Comparison of ENCODE assay signal across 20 cellular contexts in the genomic region with DNA sequence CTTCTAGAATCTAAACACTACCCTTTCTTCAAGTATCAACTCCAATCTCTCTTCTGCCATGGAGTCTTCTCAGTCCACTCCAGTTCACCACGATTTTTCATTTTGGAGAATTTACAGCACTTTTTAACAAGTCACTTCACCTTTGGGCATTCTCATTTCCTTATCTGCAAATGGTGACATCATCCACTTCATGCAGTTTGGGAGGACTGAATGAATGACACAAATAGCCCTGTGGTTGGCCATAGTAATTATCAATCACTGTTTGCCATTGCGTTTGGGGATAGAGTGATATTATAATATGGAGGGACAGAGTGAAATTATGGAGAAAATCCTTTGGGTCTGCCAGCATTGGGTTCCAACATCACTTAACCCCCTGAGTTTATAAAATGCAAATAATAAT. TPM values are rescaled to one million over a fixed set of nuclear protein-coding genes. Genes with fewer than 3 reads are reported as not detected.
DNase-seq lines count a peak whose midpoint lies in the region; ATAC-seq, FAIRE-seq and TF ChIP-seq lines count a peak whose summit lies in the region.
"Had no signal": no experiment of that assay in that cellular context is flagged by ENCODE, and none has a peak within 500 bp of the region (broad histone marks: within the 10 kb centered on the region; RNA-seq: fewer than 3 reads in every experiment).

No MANE protein-coding gene starts in this region.

- H3K36me3 ChIP-seq in K562 (ENCODE audit: control insufficient read depth, insufficient read depth, low read length) (no peaks in the 10 kb centered on the region), spleen (no peaks in the 10 kb centered on the region)
- H3K36me3 ChIP-seq: esophagus muscularis mucosa, MG63, neutrophil had no signal

- in situ Hi-C loops in K562 (cut with MboI) (no loop called here), G401 (cut with HindIII; ENCODE audit: low sequenced_read_pairs) (no loop called here)

- ATAC-seq in GM19351 (IDR thresholded peaks at IDR 0.05; ENCODE audit: unreplicated experiment): peak; percentile 70
- ATAC-seq in K562: no peak
- ATAC-seq: activated CD8-positive, alpha-beta T cell treated with anti-CD3 and anti-CD28 coated beads for 36 hours; activated naive CD4-positive, alpha-beta T cell treated with anti-CD3 and anti-CD28 coated beads, Interleukin-2, amount 50 U/mL, for 72 hours had no signal

- BruUV-seq in K562 (replicated peaks; lab: Mats Ljungman, UMichigan): no TSS peak

- POLR2A ChIA-PET in K562 (lab: Yijun Ruan, JAX): no interaction called here

- DNase-seq in M059J (ENCODE audit: low read depth) (peak; percentile 73), K562 (ENCODE audit: extremely low read depth in 1 of 4, low spot score in 3 of 4) (no peak), spleen (no peak), G401 (ENCODE audit: low spot score) (no peak), NCI-H2107 treated with DMSO at 0.1 percent for 48 hours (lab: John Stamatoyannopoulos, UW; ENCODE audit: unreplicated experiment) (no peak)
- DNase-seq in stimulated activated CD4-positive, alpha-beta T cell treated with anti-CD3 and anti-CD28 coated beads, Interleukin-2, amount 100 ng/mL, for 48 hours: no peak
- DNase-seq in activated CD4-positive, alpha-beta T cell treated with anti-CD3 and anti-CD28 coated beads for 48 hours: no peak
- DNase-seq: activated CD8-positive, alpha-beta T cell treated with anti-CD3 and anti-CD28 coated beads for 36 hours; activated T-cell treated with anti-CD3 and anti-CD28 coated beads, Interleukin-2, amount 50 U/mL, for 24 hours; MG63; NCI-H1694 treated with DMSO at 0.1 percent for 48 hours; SHP77; stimulated activated naive CD4-positive, alpha-beta T cell treated with Interleukin-2 at 50 U/mL for 16 hours had no signal

- no peak for TF ChIP-seq CTCF in K562 (IDR thresholded peaks at IDR 0.05 in 2 of 3, conservative IDR thresholded peaks at IDR 0.05 in 1 of 3; ENCODE audit: insufficient read depth in 2 of 3, low read depth in 1 of 3, low read length in 3 of 3)
- no peak for TF ChIP-seq CTCF in spleen (IDR thresholded peaks at IDR 0.05 in 8 of 11, conservative IDR thresholded peaks at IDR 0.05 in 3 of 11)

- H3K79me2 ChIP-seq in K562 (ENCODE audit: control insufficient read depth, insufficient read depth, low read length): no peaks in the 10 kb centered on the region

- H3K27ac ChIP-seq in K562 (ENCODE audit: extremely low read depth, low read depth, low read length): no peak overlapping the region
- peak overlapping the region; percentile 31 to 74 (median 60) for H3K27ac ChIP-seq in spleen
- H3K27ac ChIP-seq: esophagus muscularis mucosa, neutrophil had no signal

- intact Hi-C loops in K562 (cut with micrococcal nuclease) (no loop called here), spleen (cut with DNase I; ENCODE audit: low total_unique reads) (no loop called here)

- H4K20me1 ChIP-seq in K562 (replicated peaks; ENCODE audit: control insufficient read depth, insufficient read depth, low read length): no peaks in the 10 kb centered on the region

- CTCF ChIA-PET in K562 (lab: Yijun Ruan, JAX; ENCODE audit: low intra/inter-chr PET ratio): no interaction called here

- H3K9me3 ChIP-seq in K562 (replicated peaks; ENCODE audit: control insufficient read depth, insufficient read depth, low read depth, low read length): no peaks in the 10 kb centered on the region
- no peaks in the 10 kb centered on the region for H3K9me3 ChIP-seq in spleen
- H3K9me3 ChIP-seq: esophagus muscularis mucosa, MG63, neutrophil had no signal

- H3K4me3 ChIP-seq in K562: no peak overlapping the region
- no peak overlapping the region for H3K4me3 ChIP-seq in spleen
- H3K4me3 ChIP-seq: esophagus muscularis mucosa, MG63 had no signal

- 4% methylated on average over 2 of the region's 2 CpGs for WGBS in K562 (ENCODE audit: insufficient coverage, low coverage, missing lambda C conversion rate)
- WGBS in spleen, 5 donors: 51 to 81% (median 69%) methylated on average over 2 of the region's 2 CpGs

- TF ChIP-seq POLR2A in K562 (conservative IDR thresholded peaks at IDR 0.05) (no peak), spleen (IDR thresholded peaks at IDR 0.05) (no peak)

- H3K27me3 ChIP-seq in K562 (ENCODE audit: control insufficient read depth in 2 of 2, insufficient read depth in 2 of 2, low read length in 2 of 2) (no peaks in the 10 kb centered on the region), spleen (replicated peaks in 1 of 7) (no peaks in the 10 kb centered on the region)
- H3K27me3 ChIP-seq: esophagus muscularis mucosa, MG63, neutrophil had no signal

- FAIRE-seq in K562 (lab: Jason Lieb, UNC): no peak
- FAIRE-seq: bronchial epithelial cell, GM19239, urothelium cell line had no signal

- TF ChIP-seq EP300 in K562 (IDR thresholded peaks at IDR 0.05; ENCODE audit: low read length): no peak

- no peak for TF ChIP-seq RAD21 in K562 (CRISPR knock-in tag; conservative IDR thresholded peaks at IDR 0.05 in 1 of 2, IDR thresholded peaks at IDR 0.05 in 1 of 2)

- H3K4me1 ChIP-seq in K562 (replicated peaks in 1 of 2; ENCODE audit: control insufficient read depth in 2 of 2, insufficient read depth in 2 of 2, low read length in 2 of 2): no peaks in the 10 kb centered on the region
- peaks cover 0 to 15% (median 4%) of the 10 kb centered on the region in 6 donors for H3K4me1 ChIP-seq in spleen
- H3K4me1 ChIP-seq: esophagus muscularis mucosa had no signal

- H3K9ac ChIP-seq in K562 (ENCODE audit: insufficient read depth in 1 of 2, low read depth in 2 of 2, low read length in 2 of 2): no peak overlapping the region

- H2AFZ ChIP-seq in K562 (ENCODE audit: low read depth, low read length): no peak overlapping the region

- H3K4me2 ChIP-seq in K562 (ENCODE audit: insufficient read depth, low read length): no peak overlapping the region

- no peaks in the 10 kb centered on the region for H3K9me1 ChIP-seq in K562 (ENCODE audit: control insufficient read depth, insufficient read depth, low read length)

TF ChIP-seq in K562, 482 proteins besides CTCF, POLR2A, EP300 and RAD21:
- TF ChIP-seq ATF3 (IDR thresholded peaks at IDR 0.05): 0 out of 2 replicates have a peak, but pooled peaks have one; percentile 30
- TF ChIP-seq ATF3 (CRISPR knock-in tag; conservative IDR thresholded peaks at IDR 0.05): no peak
- no peak for TF ChIP-seq ATF1 (CRISPR knock-in tag; IDR thresholded peaks at IDR 0.05)
- no peak for TF ChIP-seq ATF1 (tag; IDR thresholded peaks at IDR 0.05)

RNA-seq across cellular contexts. Expression of gene TM4SF1, which starts 38.0 kb away (rescaled TPM):
- total RNA-seq in M059J (2014; rRNA removed; shearing (Covaris generic)): 188 and 207 TPM in 2 replicates
- total RNA-seq in K562 (2011; cell fraction: chromatin; rRNA removed; ENCODE audit: low replicate concordance): 0.33 TPM in 1 of 2 replicates, not detected in the other
- 0.50 TPM in 1 of 2 replicates, not detected in the other for total RNA-seq in K562 (2011; cell fraction: nucleolus; rRNA removed)
- total RNA-seq in K562 (2011; cell fraction: nucleoplasm; rRNA removed): not detected in 2 replicates
- total RNA-seq in K562 (2014; rRNA removed): not detected in 2 replicates
- not detected in 2 replicates for total RNA-seq in K562 (2014; rRNA removed; fragmentation: Illumina TruSeq; extraction: Trizol)
- total RNA-seq in K562 (2015; rRNA removed; fragmentation: Illumina TruSeq; extraction: Trizol): 0.11 TPM in 1 of 2 replicates, not detected in the other
- total RNA-seq in K562 (2021): 0.44 and 0.67 TPM in 2 replicates
- 0.06 and 0.12 TPM in 2 replicates for polyA plus RNA-seq in K562 (2011; rRNA removed)
- 0.07 and 0.22 TPM in 2 replicates for polyA plus RNA-seq in K562 (2011; cell fraction: cytosol; rRNA removed)
- 0.13 and 0.18 TPM in 2 replicates for polyA plus RNA-seq in K562 (2011; cell fraction: nucleus; rRNA removed)
- polyA plus RNA-seq in K562 (2012): 0.12 and 0.15 TPM in 2 replicates
- not detected in 2 replicates for polyA plus RNA-seq in K562 (2014; fragmentation: Illumina TruSeq; extraction: Trizol)
- under 1 TPM in 1 of 2 experiments, not detected in 1; 0.07 TPM for polyA plus RNA-seq in K562 (2014; fragmentation: Nextera tagmentation; extraction: Ambion mirVana)
- 0.08 TPM in 1 of 2 replicates, not detected in the other for polyA plus RNA-seq in K562 (2014; rRNA removed)
- 0.25 and 0.60 TPM in 2 replicates for polyA minus RNA-seq in K562 (2011; rRNA and poly(A)+ RNA removed)
- polyA minus RNA-seq in K562 (2011; cell fraction: cytosol; rRNA and poly(A)+ RNA removed): 5.1 and 13.1 TPM in 2 replicates
- polyA minus RNA-seq in K562 (2011; cell fraction: nucleus; rRNA and poly(A)+ RNA removed): 1.4 and 2.2 TPM in 2 replicates
- total RNA-seq in spleen: 100 to 1,000 TPM in 6 of 7 donors, 10 to 100 TPM in 1; 65.6 to 260 (median 182) TPM
- 10 to 100 TPM; 31.0 to 75.3 (median 56.8) TPM for polyA plus RNA-seq in spleen
- total RNA-seq in G401 (2014; rRNA removed; shearing (Covaris generic)): 1,040 and 1,132 TPM in 2 replicates
- total RNA-seq: activated CD8-positive, alpha-beta T cell treated with anti-CD3 and anti-CD28 coated beads for 36 hours; activated naive CD4-positive, alpha-beta T cell treated with anti-CD3 and anti-CD28 coated beads, Interleukin-2, amount 50 U/mL, for 72 hours had no signal

RNA-seq across cellular contexts. Expression of gene TM4SF4, which starts 59.0 kb away (rescaled TPM):
- 21.7 TPM in 1 of 2 replicates, not detected in the other for total RNA-seq in M059J (2014; rRNA removed; shearing (Covaris generic))
- total RNA-seq in K562 (2011; cell fraction: chromatin; rRNA removed; ENCODE audit: low replicate concordance): not detected in 2 replicates
- total RNA-seq in K562 (2011; cell fraction: nucleolus; rRNA removed): not detected in 2 replicates
- not detected in 2 replicates for total RNA-seq in K562 (2011; cell fraction: nucleoplasm; rRNA removed)
- not detected in 2 replicates for total RNA-seq in K562 (2014; rRNA removed)
- not detected in 2 replicates for total RNA-seq in K562 (2014; rRNA removed; fragmentation: Illumina TruSeq; extraction: Trizol)
- not detected in 2 replicates for total RNA-seq in K562 (2015; rRNA removed; fragmentation: Illumina TruSeq; extraction: Trizol)
- total RNA-seq in K562 (2021): 0.31 and 0.81 TPM in 2 replicates
- polyA plus RNA-seq in K562 (2011; rRNA removed): not detected in 2 replicates
- not detected in 2 replicates for polyA plus RNA-seq in K562 (2011; cell fraction: cytosol; rRNA removed)
- not detected in 2 replicates for polyA plus RNA-seq in K562 (2011; cell fraction: nucleus; rRNA removed)
- polyA plus RNA-seq in K562 (2012): not detected in 2 replicates
- not detected in 2 replicates for polyA plus RNA-seq in K562 (2014; fragmentation: Illumina TruSeq; extraction: Trizol)
- not detected for polyA plus RNA-seq in K562 (2014; fragmentation: Nextera tagmentation; extraction: Ambion mirVana)
- polyA plus RNA-seq in K562 (2014; rRNA removed): not detected in 2 replicates
- not detected in 2 replicates for polyA minus RNA-seq in K562 (2011; rRNA and poly(A)+ RNA removed)
- not detected in 2 replicates for polyA minus RNA-seq in K562 (2011; cell fraction: cytosol; rRNA and poly(A)+ RNA removed)
- polyA minus RNA-seq in K562 (2011; cell fraction: nucleus; rRNA and poly(A)+ RNA removed): not detected in 2 replicates
- not detected for total RNA-seq in spleen
- polyA plus RNA-seq in spleen: under 1 TPM in 2 of 3 donors, not detected in 1; 0.11 to 0.29 TPM
- not detected in 2 replicates for total RNA-seq in G401 (2014; rRNA removed; shearing (Covaris generic))
- total RNA-seq: activated CD8-positive, alpha-beta T cell treated with anti-CD3 and anti-CD28 coated beads for 36 hours; activated naive CD4-positive, alpha-beta T cell treated with anti-CD3 and anti-CD28 coated beads, Interleukin-2, amount 50 U/mL, for 72 hours; bronchial epithelial cell had no signal

Comparison
In these comparisons a context has a peak if more than half of its experiments do, and no peak if none do; other contexts are left out.
1. RNA of gene TM4SF1, which starts 38.0 kb away (total RNA-seq): 1,040 to 1,132 TPM in G401, 188 to 207 TPM in M059J and 65.6 to 260 TPM in spleen; 0.11 to 0.67 TPM in K562; every median in the first group is over 10 times any median in the second.